ENCODE assay signal across 10 cellular contexts in the genomic region with DNA sequence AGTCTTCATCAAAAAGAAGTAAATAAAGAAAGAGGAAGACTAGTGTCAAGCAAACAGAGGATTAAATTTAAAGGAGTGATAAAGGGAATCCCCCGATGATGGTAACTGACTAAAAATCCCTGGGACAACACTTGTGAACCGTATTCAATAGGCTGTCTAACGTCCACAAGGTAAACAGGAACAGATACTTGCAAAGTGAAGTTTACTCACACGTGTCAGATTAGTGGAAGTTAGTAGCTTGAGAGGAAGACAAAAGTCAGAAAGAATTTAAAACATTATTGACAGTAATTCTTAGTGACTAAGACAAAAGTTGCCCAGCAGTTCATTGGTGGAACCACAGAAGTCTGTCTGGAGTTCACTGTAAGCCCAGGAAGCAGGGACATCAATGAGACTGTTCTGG. TPM values are rescaled to one million over a fixed set of nuclear protein-coding genes. Genes with fewer than 3 reads are reported as not detected.
DNase-seq lines count a peak whose midpoint lies in the region; ATAC-seq and TF ChIP-seq lines count a peak whose summit lies in the region.
"Had no signal": no experiment of that assay in that cellular context is flagged by ENCODE, and none has a peak within 500 bp of the region (broad histone marks: within the 10 kb centered on the region; RNA-seq: fewer than 3 reads in every experiment).

No MANE protein-coding gene starts in this region.

- peak; percentile 39 for DNase-seq in kidney tubule cell (ENCODE audit: low spot score)
- no peak for DNase-seq in foreskin fibroblast
- no peak for DNase-seq in neuronal stem cell (ENCODE audit: low spot score)
- DNase-seq in NCI-H2227 treated with DMSO at 0.1 percent for 48 hours (lab: John Stamatoyannopoulos, UW) = no peak
- no peak for DNase-seq in cortex of kidney (lab: John Stamatoyannopoulos, UW)
- DNase-seq: activated CD8-positive, alpha-beta T cell treated with anti-CD3 and anti-CD28 coated beads, Interleukin-2, amount 10 ng/mL, durations not matched to agents 7 days and 5 days; caudate nucleus had no signal

- H2AK5ac ChIP-seq in neuronal stem cell (ENCODE audit: low read depth, low read length) = no peak overlapping the region

- H3K4me3 ChIP-seq in foreskin fibroblast (ENCODE audit: low read depth in 1 of 2, low read length in 2 of 2) = no peak overlapping the region
- H3K4me3 ChIP-seq in neuronal stem cell (ENCODE audit: low read length in 2 of 2) = no peak overlapping the region

- peak; percentile 94 for ATAC-seq in GM18861 (IDR thresholded peaks at IDR 0.05; ENCODE audit: unreplicated experiment)
- peak; percentile 89 for ATAC-seq in GM21723 (IDR thresholded peaks at IDR 0.05; ENCODE audit: unreplicated experiment)
- ATAC-seq in HG03442 (IDR thresholded peaks at IDR 0.05; ENCODE audit: unreplicated experiment) = peak; percentile 90
- ATAC-seq: activated CD8-positive, alpha-beta T cell treated with anti-CD3 and anti-CD28 coated beads, Interleukin-2, amount 10 ng/mL, durations not matched to agents 7 days and 5 days had no signal

- no CpG with 5 or more reads among the region's 4 CpGs for WGBS in neuronal stem cell (ENCODE audit: extremely low coverage in 2 of 2, insufficient read length in 2 of 2, insufficient replicate concordance in 1 of 2), 2 donors

- no peak overlapping the region for H3K18ac ChIP-seq in neuronal stem cell (ENCODE audit: low read length)

- H3K23ac ChIP-seq in neuronal stem cell (ENCODE audit: low read depth, low read length, poor library complexity) = no peak overlapping the region

- no peak overlapping the region for H2BK12ac ChIP-seq in neuronal stem cell (ENCODE audit: low read length)

- TF ChIP-seq CTCF in foreskin fibroblast (IDR thresholded peaks at IDR 0.05; ENCODE audit: low read depth, low read length) = no peak

- no peak overlapping the region for H3K4ac ChIP-seq in neuronal stem cell (ENCODE audit: low read length)

- H3K4me2 ChIP-seq in neuronal stem cell (ENCODE audit: insufficient read depth, low read length, poor library complexity, severe bottlenecking) = no peak overlapping the region

- H2BK120ac ChIP-seq in neuronal stem cell (ENCODE audit: low read depth, low read length) = no peak overlapping the region

- H2AFZ ChIP-seq in neuronal stem cell (ENCODE audit: low read length) = no peak overlapping the region

- peaks cover 0 to 1% of the 10 kb centered on the region in 2 donors for H3K4me1 ChIP-seq in neuronal stem cell (ENCODE audit: control insufficient read depth in 2 of 2, insufficient read depth in 1 of 2, low read depth in 1 of 2, low read length in 2 of 2)

- no peaks in the 10 kb centered on the region for H3K79me1 ChIP-seq in neuronal stem cell (ENCODE audit: low read depth, low read length)

- H3K27me3 ChIP-seq in neuronal stem cell (ENCODE audit: control insufficient read depth in 3 of 3, insufficient read depth in 3 of 3, low read depth in 1 of 3, low read length in 3 of 3) = no peaks in the 10 kb centered on the region

- no peak overlapping the region for H3K27ac ChIP-seq in neuronal stem cell (replicated peaks; ENCODE audit: low read length)

- H2BK15ac ChIP-seq in neuronal stem cell (ENCODE audit: low read length) = no peak overlapping the region

- no peaks in the 10 kb centered on the region for H3K36me3 ChIP-seq in neuronal stem cell (replicated peaks in 1 of 2; ENCODE audit: control insufficient read depth in 2 of 2, insufficient read depth in 2 of 2, low read length in 2 of 2)

- H3K9ac ChIP-seq in neuronal stem cell (ENCODE audit: low read depth, low read length, poor library complexity) = no peak overlapping the region

- H2BK5ac ChIP-seq in neuronal stem cell (ENCODE audit: low read length) = no peak overlapping the region

- peaks cover 0 to 2% of the 10 kb centered on the region in 2 donors for H3K9me3 ChIP-seq in neuronal stem cell (replicated peaks in 1 of 2; ENCODE audit: control insufficient read depth in 2 of 2, insufficient read depth in 1 of 2, low read depth in 1 of 2, low read length in 2 of 2)

- H4K8ac ChIP-seq in neuronal stem cell (ENCODE audit: low read depth, low read length) = no peak overlapping the region

- no peak overlapping the region for H4K91ac ChIP-seq in neuronal stem cell (ENCODE audit: low read depth, low read length, poor library complexity)

- no peak overlapping the region for H3K14ac ChIP-seq in neuronal stem cell (ENCODE audit: low read length)

RNA-seq across cellular contexts. Expression of a gene that starts 26.2 kb away (rescaled TPM):
- polyA plus RNA-seq in neuronal stem cell (2013, experiment 1 of 2) = 6.9 TPM
- 6.5 TPM for polyA plus RNA-seq in neuronal stem cell (2013, experiment 2 of 2)
